In genomic region chr5:132751971-132752580, GRCh38 we compare ENCODE assay signal across 1 cellular context.
A peak's percentile ranks its signal among the peaks of the same experiment; 100 is the strongest.
TF ChIP-seq lines count a peak whose summit lies in the region.

No MANE protein-coding gene starts in this region.

TF ChIP-seq in GM12878, 131 proteins besides CTCF, POLR2A, EP300 and RAD21:
- TF ChIP-seq CHD4 (IDR thresholded peaks at IDR 0.05), result no peak
- TF ChIP-seq NFYA (IDR thresholded peaks at IDR 0.05; ENCODE audit: borderline replicate concordance, low read depth, low read length), result no peak
- TF ChIP-seq SIN3A (IDR thresholded peaks at IDR 0.05; ENCODE audit: low read depth, low read length), result no peak
- 0 out of 2 replicates have a peak, but pooled peaks have one; percentile 19 for TF ChIP-seq POLR2AphosphoS5 (IDR thresholded peaks at IDR 0.05; ENCODE audit: low read length)
- peak; percentile 79 for TF ChIP-seq PAX5 (IDR thresholded peaks at IDR 0.05; ENCODE audit: borderline replicate concordance, low read depth, low read length)
